ENCODE assay signal across 1 cellular context in the genomic region with DNA sequence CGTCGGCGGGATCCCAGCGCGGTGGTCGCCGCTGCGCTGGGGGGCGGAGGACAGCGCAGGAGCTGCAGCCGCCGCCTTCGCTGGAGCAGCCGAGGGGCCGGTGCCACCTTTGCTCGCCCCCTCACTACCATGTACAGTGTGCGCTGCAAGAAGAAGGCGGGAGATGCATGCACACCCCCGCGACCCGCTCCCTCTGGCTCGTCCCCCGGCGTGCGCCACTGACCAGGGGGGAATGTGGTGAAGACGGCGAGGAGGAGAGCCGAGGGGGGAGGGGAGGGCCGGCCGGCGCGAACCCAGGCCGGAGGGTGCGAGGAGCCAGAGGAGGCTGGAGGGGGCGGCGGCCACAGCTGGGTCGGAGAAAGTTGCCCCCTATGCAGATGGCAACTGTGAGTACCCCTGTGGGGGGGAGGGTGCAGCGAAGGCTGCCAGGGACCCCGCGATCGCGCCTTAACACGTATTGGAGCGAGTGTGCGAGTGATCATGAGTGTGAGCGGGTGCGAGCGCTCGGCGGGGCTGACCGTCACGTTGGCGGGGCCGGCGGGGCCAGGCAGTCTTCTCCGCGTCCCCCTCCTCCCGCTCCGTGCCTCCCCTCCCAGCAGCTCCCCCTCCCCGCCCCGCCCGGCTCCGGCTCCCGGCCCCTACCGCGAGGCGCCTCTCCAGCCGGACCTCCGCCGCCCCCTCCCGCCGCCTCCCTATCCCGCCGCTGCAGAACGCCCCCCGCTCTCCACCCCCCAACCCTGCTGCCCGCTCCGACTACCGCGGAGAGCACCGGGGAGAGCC.
TF ChIP-seq lines count a peak whose summit lies in the region.

No MANE protein-coding gene starts in this region.

TF ChIP-seq in HepG2, 621 proteins besides CTCF, POLR2A, EP300 and RAD21 (continued from another document):
- TF ChIP-seq KDM5A (IDR thresholded peaks at IDR 0.05; ENCODE audit: borderline replicate concordance, low read length) (no peak), FOXP1 (IDR thresholded peaks at IDR 0.05) (no peak), FOXP1 (CRISPR knock-in tag; IDR thresholded peaks at IDR 0.05) (no peak), FOXO1 (CRISPR knock-in tag; IDR thresholded peaks at IDR 0.05) (no peak), PRPF4 (IDR thresholded peaks at IDR 0.05; ENCODE audit: low read depth, low read length, poor library complexity, severe bottlenecking) (no peak), RFXANK (CRISPR knock-in tag; IDR thresholded peaks at IDR 0.05) (no peak), CEBPB (IDR thresholded peaks at IDR 0.05; ENCODE audit: borderline replicate concordance, low read depth, low read length) (no peak), FOXK1 (CRISPR knock-in tag; IDR thresholded peaks at IDR 0.05; ENCODE audit: borderline replicate concordance, low read depth) (no peak), ZNF292 (CRISPR knock-in tag; IDR thresholded peaks at IDR 0.05; ENCODE audit: borderline replicate concordance, low read depth) (no peak), SCMH1 (CRISPR knock-in tag; IDR thresholded peaks at IDR 0.05; ENCODE audit: borderline replicate concordance) (no peak), SRSF9 (IDR thresholded peaks at IDR 0.05; ENCODE audit: borderline replicate concordance, insufficient read depth, low read depth, low read length, poor library complexity, severe bottlenecking) (no peak)
- TF ChIP-seq, protein P1, sequence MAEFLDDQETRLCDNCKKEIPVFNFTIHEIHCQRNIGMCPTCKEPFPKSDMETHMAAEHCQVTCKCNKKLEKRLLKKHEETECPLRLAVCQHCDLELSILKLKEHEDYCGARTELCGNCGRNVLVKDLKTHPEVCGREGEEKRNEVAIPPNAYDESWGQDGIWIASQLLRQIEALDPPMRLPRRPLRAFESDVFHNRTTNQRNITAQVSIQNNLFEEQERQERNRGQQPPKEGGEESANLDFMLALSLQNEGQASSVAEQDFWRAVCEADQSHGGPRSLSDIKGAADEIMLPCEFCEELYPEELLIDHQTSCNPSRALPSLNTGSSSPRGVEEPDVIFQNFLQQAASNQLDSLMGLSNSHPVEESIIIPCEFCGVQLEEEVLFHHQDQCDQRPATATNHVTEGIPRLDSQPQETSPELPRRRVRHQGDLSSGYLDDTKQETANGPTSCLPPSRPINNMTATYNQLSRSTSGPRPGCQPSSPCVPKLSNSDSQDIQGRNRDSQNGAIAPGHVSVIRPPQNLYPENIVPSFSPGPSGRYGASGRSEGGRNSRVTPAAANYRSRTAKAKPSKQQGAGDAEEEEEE (CRISPR knock-in tag; IDR thresholded peaks at IDR 0.05; ENCODE audit: borderline replicate concordance) = no peak
